Comparison of ENCODE assay signal across 22 cellular contexts in the genomic region with DNA sequence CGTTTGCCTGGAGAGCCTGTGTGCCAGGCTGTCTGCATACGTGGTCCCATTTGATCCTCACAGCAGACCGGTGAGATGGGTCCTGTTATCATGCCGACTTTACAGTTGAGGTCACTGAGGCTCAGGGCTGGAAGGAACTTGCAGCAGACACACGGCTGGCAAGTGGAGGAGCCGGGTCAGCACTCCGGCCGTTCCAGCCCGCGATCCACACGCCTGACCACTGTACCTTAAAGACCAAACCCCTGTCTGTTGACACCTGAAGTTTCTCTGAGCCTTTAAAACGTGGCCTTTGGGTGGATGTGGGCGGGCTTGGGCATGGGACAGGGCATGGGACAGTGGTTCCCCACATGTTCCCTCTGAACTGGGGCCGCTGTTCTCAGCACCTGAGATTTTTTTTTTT.
"Had no signal": no experiment of that assay in that cellular context is flagged by ENCODE, and none has a peak within 500 bp of the region (broad histone marks: within the 10 kb centered on the region; RNA-seq: fewer than 3 reads in every experiment).

No MANE protein-coding gene starts in this region.

- H3K4me1 ChIP-seq: SJSA1 had no signal

- H3K4me2 ChIP-seq: KMS-11 had no signal

- H3K9ac ChIP-seq: KMS-11 had no signal

- ATAC-seq: HepG2, K562 had no signal

- H3K9me3 ChIP-seq: SJSA1 had no signal

- H3K27me3 ChIP-seq: SJSA1 had no signal

- H3K4me3 ChIP-seq: K562, SJSA1, SK-N-MC had no signal

- DNase-seq: Kasumi-1, MM.1S, NCI-H1092 treated with DMSO at 0.1 percent for 48 hours, NCI-H1436, NCI-H187, NCI-H2029, NCI-H2081 treated with DMSO at 0.1 percent for 48 hours, NCI-H2171, NCI-H226, NCI-H446, NCI-H510A, NCI-H524 treated with DMSO at 0.1 percent for 48 hours, NCI-H69, NCI-H774, Right ventricle myocardium superior, RPMI8226, SIG-M5 had no signal

- H3K36me3 ChIP-seq: SJSA1 had no signal

- H3K27ac ChIP-seq: KMS-11, SJSA1, SK-N-MC had no signal
